13 cellular contexts compared by ENCODE assay signal in genomic region chr22:30866811-30867271, GRCh38.
DNase-seq lines count a peak whose midpoint lies in the region; ATAC-seq, FAIRE-seq and TF ChIP-seq lines count a peak whose summit lies in the region.
"Had no signal": no experiment of that assay in that cellular context is flagged by ENCODE, and none has a peak within 500 bp of the region (broad histone marks: within the 10 kb centered on the region; RNA-seq: fewer than 3 reads in every experiment).

No MANE protein-coding gene starts in this region.

- peak; percentile 76 for ATAC-seq in GM12878

- DNase-seq in D341Med (ENCODE audit: low spot score): peak; percentile 34
- peak; percentile 12 for DNase-seq in GM23248
- no peak for DNase-seq in GM12878 (ENCODE audit: low read depth, low spot score)
- DNase-seq in lung microvascular endothelial cell (ENCODE audit: low read depth in 2 of 2): peak; percentile 83 to 91
- DNase-seq in epidermal melanocyte (ENCODE audit: insufficient read length, low spot score): no peak
- DNase-seq in stimulated activated CD4-positive, alpha-beta T cell treated with anti-CD3 and anti-CD28 coated beads, Interleukin-2, amount 100 ng/mL, for 48 hours: no peak
- no peak for DNase-seq in NCI-H2227 (lab: John Stamatoyannopoulos, UW; ENCODE audit: unreplicated experiment)
- no peak for DNase-seq in cerebellum (ENCODE audit: low spot score)
- DNase-seq: CD8-positive, alpha-beta memory T cell; immature natural killer cell; NCI-H510A treated with DMSO at 0.1 percent for 48 hours; stomach had no signal

- H3K4me2 ChIP-seq in GM23248 (ENCODE audit: unreplicated experiment) (no peak overlapping the region), GM12878 (ENCODE audit: control insufficient read depth, insufficient read depth) (no peak overlapping the region)

- WGBS in GM23248 (ENCODE audit: low coverage in 1 of 2, low lambda C conversion rate in 2 of 2, missing lambda C conversion rate in 2 of 2), 2 experiments: 73 to 80% methylated on average over 4 of the region's 4 CpGs
- 23% methylated on average over 4 of the region's 4 CpGs for WGBS in GM12878 (ENCODE audit: insufficient coverage, insufficient replicate concordance, low lambda C conversion rate, missing lambda C conversion rate)

- no peak for TF ChIP-seq POLR2A in GM12878 (IDR thresholded peaks at IDR 0.05; ENCODE audit: low read depth, low read length)

- H3K79me2 ChIP-seq in GM23248 (ENCODE audit: insufficient read depth) (no peaks in the 10 kb centered on the region), GM12878 (ENCODE audit: control insufficient read depth, insufficient read depth, low read length) (no peaks in the 10 kb centered on the region)

- H4K20me1 ChIP-seq in GM23248 (ENCODE audit: insufficient read depth): no peaks in the 10 kb centered on the region
- no peaks in the 10 kb centered on the region for H4K20me1 ChIP-seq in GM12878 (ENCODE audit: control insufficient read depth, insufficient read depth)

- peak in 2 of 3 experiments; percentile 5 to 22; a peak in 1 of 6 replicates for TF ChIP-seq CTCF in GM12878 (IDR thresholded peaks at IDR 0.05 in 2 of 3, conservative IDR thresholded peaks at IDR 0.05 in 1 of 3; ENCODE audit: control insufficient read depth in 2 of 3, extremely low read depth in 1 of 3, insufficient read depth in 1 of 3, low read depth in 3 of 3, low read length in 3 of 3)

- H3K9me3 ChIP-seq in GM23248 (ENCODE audit: low read depth): no peaks in the 10 kb centered on the region
- no peaks in the 10 kb centered on the region for H3K9me3 ChIP-seq in GM12878 (replicated peaks; ENCODE audit: control insufficient read depth, insufficient read depth, low read length)
- H3K9me3 ChIP-seq: stomach had no signal

- FAIRE-seq in GM12878 (lab: Jason Lieb, UNC): no peak
- FAIRE-seq: endometrium had no signal

- SMC1A ChIA-PET in GM12878 (lab: Charles Lee; ENCODE audit: uncharacterized antibody, unreplicated experiment): no interaction called here

- CTCF ChIA-PET in GM12878 (lab: Yijun Ruan, JAX): no interaction called here

- H3K27me3 ChIP-seq in GM23248 (replicated peaks; ENCODE audit: insufficient read depth) (no peaks in the 10 kb centered on the region), GM12878 (replicated peaks in 1 of 2; ENCODE audit: control insufficient read depth in 2 of 2, insufficient read depth in 2 of 2, low read length in 1 of 2) (no peaks in the 10 kb centered on the region)
- H3K27me3 ChIP-seq: stomach had no signal

- H3K9ac ChIP-seq in GM23248 (no peak overlapping the region), GM12878 (ENCODE audit: control insufficient read depth, insufficient read depth, low read length) (no peak overlapping the region)

- TF ChIP-seq EP300 in GM12878 (IDR thresholded peaks at IDR 0.05; ENCODE audit: borderline replicate concordance in 1 of 2, control insufficient read depth in 1 of 2, low read depth in 2 of 2, low read length in 2 of 2): no peak

- TF ChIP-seq RAD21 in GM12878 (IDR thresholded peaks at IDR 0.05; ENCODE audit: insufficient read depth, low read depth, low read length): no peak

- H3K4me3 ChIP-seq in GM23248 (no peak overlapping the region), GM12878 (no peak overlapping the region)
- H3K4me3 ChIP-seq: stomach had no signal

- RAD21 ChIA-PET in GM12878 (lab: Charles Lee; ENCODE audit: unreplicated experiment): no interaction called here

- in situ Hi-C loops in GM23248 (cut with MboI): no loop called here
- in situ Hi-C loops in GM12878 (cut with MboI): no loop called here

- H3K36me3 ChIP-seq in GM23248 (ENCODE audit: low read depth) (no peaks in the 10 kb centered on the region), GM12878 (ENCODE audit: control insufficient read depth in 2 of 2, insufficient read depth in 2 of 2, low read length in 1 of 2) (no peaks in the 10 kb centered on the region)

- peaks cover 5% of the 10 kb centered on the region; the same call in 1 of the 2 replicates for H3K4me1 ChIP-seq in GM23248 (ENCODE audit: insufficient read depth)
- H3K4me1 ChIP-seq in GM12878 (ENCODE audit: control insufficient read depth, insufficient read depth, low read length): no peaks in the 10 kb centered on the region
- H3K4me1 ChIP-seq: stomach had no signal

- no peak overlapping the region for H2AFZ ChIP-seq in GM23248
- H2AFZ ChIP-seq in GM12878 (ENCODE audit: control insufficient read depth, low read depth, low read length): no peak overlapping the region

- POLR2A ChIA-PET in GM12878 (lab: Charles Lee): no interaction called here

- no peak overlapping the region for H3K27ac ChIP-seq in GM23248
- H3K27ac ChIP-seq in GM12878 (ENCODE audit: control insufficient read depth, insufficient read depth): no peak overlapping the region
- H3K27ac ChIP-seq: stomach had no signal

- H3F3A ChIP-seq in GM23248 (ENCODE audit: insufficient read depth): no peaks in the 10 kb centered on the region

- intact Hi-C loops in GM12878 (cut with micrococcal nuclease; ENCODE audit: unreplicated experiment): no loop called here

- no TSS peak for BruUV-seq in GM12878 (replicated peaks; lab: Mats Ljungman, UMichigan)

- no peaks in the 10 kb centered on the region for H3K9me2 ChIP-seq in GM23248 (ENCODE audit: insufficient read depth)

TF ChIP-seq in GM12878, 131 proteins besides CTCF, POLR2A, EP300 and RAD21 (continues in another document):
- TF ChIP-seq, protein P1, sequence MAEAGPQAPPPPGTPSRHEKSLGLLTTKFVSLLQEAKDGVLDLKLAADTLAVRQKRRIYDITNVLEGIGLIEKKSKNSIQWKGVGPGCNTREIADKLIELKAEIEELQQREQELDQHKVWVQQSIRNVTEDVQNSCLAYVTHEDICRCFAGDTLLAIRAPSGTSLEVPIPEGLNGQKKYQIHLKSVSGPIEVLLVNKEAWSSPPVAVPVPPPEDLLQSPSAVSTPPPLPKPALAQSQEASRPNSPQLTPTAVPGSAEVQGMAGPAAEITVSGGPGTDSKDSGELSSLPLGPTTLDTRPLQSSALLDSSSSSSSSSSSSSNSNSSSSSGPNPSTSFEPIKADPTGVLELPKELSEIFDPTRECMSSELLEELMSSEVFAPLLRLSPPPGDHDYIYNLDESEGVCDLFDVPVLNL (IDR thresholded peaks at IDR 0.05; ENCODE audit: low read depth, low read length): no peak
- TF ChIP-seq EGR1 (IDR thresholded peaks at IDR 0.05; ENCODE audit: borderline replicate concordance in 1 of 2, low read depth in 2 of 2, low read length in 2 of 2) (no peak), KAT2A (conservative IDR thresholded peaks at IDR 0.05; ENCODE audit: control insufficient read depth, low read depth, low read length) (no peak), TAF1 (IDR thresholded peaks at IDR 0.05; ENCODE audit: borderline replicate concordance, low read depth, low read length) (no peak), RBBP5 (conservative IDR thresholded peaks at IDR 0.05) (no peak), TCF7 (IDR thresholded peaks at IDR 0.05; ENCODE audit: borderline replicate concordance) (no peak), ETV6 (conservative IDR thresholded peaks at IDR 0.05 in 1 of 2, IDR thresholded peaks at IDR 0.05 in 1 of 2; ENCODE audit: borderline replicate concordance in 1 of 2, low read depth in 1 of 2) (no peak), ZSCAN29 (IDR thresholded peaks at IDR 0.05) (no peak), E2F8 (IDR thresholded peaks at IDR 0.05; ENCODE audit: low read depth, partially characterized antibody) (no peak), ZNF622 (IDR thresholded peaks at IDR 0.05) (no peak), SMAD5 (IDR thresholded peaks at IDR 0.05; ENCODE audit: low read depth) (no peak), FOS (IDR thresholded peaks at IDR 0.05; ENCODE audit: borderline replicate concordance, extremely low read depth, insufficient read length) (no peak)
- TF ChIP-seq, protein P2, sequence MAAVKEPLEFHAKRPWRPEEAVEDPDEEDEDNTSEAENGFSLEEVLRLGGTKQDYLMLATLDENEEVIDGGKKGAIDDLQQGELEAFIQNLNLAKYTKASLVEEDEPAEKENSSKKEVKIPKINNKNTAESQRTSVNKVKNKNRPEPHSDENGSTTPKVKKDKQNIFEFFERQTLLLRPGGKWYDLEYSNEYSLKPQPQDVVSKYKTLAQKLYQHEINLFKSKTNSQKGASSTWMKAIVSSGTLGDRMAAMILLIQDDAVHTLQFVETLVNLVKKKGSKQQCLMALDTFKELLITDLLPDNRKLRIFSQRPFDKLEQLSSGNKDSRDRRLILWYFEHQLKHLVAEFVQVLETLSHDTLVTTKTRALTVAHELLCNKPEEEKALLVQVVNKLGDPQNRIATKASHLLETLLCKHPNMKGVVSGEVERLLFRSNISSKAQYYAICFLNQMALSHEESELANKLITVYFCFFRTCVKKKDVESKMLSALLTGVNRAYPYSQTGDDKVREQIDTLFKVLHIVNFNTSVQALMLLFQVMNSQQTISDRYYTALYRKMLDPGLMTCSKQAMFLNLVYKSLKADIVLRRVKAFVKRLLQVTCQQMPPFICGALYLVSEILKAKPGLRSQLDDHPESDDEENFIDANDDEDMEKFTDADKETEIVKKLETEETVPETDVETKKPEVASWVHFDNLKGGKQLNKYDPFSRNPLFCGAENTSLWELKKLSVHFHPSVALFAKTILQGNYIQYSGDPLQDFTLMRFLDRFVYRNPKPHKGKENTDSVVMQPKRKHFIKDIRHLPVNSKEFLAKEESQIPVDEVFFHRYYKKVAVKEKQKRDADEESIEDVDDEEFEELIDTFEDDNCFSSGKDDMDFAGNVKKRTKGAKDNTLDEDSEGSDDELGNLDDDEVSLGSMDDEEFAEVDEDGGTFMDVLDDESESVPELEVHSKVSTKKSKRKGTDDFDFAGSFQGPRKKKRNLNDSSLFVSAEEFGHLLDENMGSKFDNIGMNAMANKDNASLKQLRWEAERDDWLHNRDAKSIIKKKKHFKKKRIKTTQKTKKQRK (IDR thresholded peaks at IDR 0.05; ENCODE audit: low read depth, low read length): no peak

Comparison
In these comparisons a context has a peak if more than half of its experiments do, and no peak if none do; other contexts are left out.
1. DNase-seq: peak in D341Med (single experiment), GM23248 (single experiment) and lung microvascular endothelial cell (2 of 2); none in GM12878 (single experiment), epidermal melanocyte (single experiment), stimulated activated CD4-positive, alpha-beta T cell treated with anti-CD3 and anti-CD28 coated beads, Interleukin-2, amount 100 ng/mL, for 48 hours (0 of 2), NCI-H2227 (single experiment) and cerebellum (single experiment).